In the genomic region with DNA sequence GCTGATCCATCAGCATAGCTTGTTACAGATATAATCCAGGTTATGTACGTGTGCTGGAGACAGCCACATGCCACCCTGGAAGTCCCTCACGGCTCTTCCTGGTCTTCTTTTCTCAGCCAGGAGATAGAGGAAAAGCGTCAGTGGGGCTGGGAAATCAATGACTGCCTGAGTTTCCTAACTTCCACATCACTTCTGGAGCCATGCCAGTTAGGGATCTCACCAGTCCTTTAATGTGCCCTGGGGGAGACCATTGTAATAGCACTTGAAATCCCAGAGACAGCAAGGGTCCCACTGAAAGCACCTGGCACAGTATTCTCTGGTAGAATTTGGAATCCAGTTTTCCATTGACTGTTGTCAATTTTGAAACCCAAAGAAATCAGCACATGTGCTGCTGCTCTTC, we compare ENCODE assay signal across 10 cellular contexts. TPM values are rescaled to one million over a fixed set of nuclear protein-coding genes. Genes with fewer than 3 reads are reported as not detected.
DNase-seq lines count a peak whose midpoint lies in the region; ATAC-seq, FAIRE-seq and TF ChIP-seq lines count a peak whose summit lies in the region.
"Had no signal": no experiment of that assay in that cellular context is flagged by ENCODE, and none has a peak within 500 bp of the region (broad histone marks: within the 10 kb centered on the region; RNA-seq: fewer than 3 reads in every experiment).

No MANE protein-coding gene starts in this region.

- no peaks in the 10 kb centered on the region for H3K27me3 ChIP-seq in IMR-90 (ENCODE audit: control insufficient read depth, insufficient read depth, low read length)
- H3K27me3 ChIP-seq in K562 (ENCODE audit: control insufficient read depth in 2 of 2, insufficient read depth in 2 of 2, low read length in 2 of 2): no peaks in the 10 kb centered on the region

- H3K9me3 Mint-ChIP-seq in T-helper 1 cell treated with Interleukin-12 subunit alpha and Interleukin-12 subunit beta and Interleukin-4 antibody, amounts not matched to agents 30 μg/mL and 1 μg/mL, for 36 hours: no peaks in the 10 kb centered on the region
- no peaks in the 10 kb centered on the region for H3K9me3 Mint-ChIP-seq in chondrocyte (ENCODE audit: low read depth)

- DNase-seq in T-helper 1 cell: no peak
- DNase-seq in IMR-90: no peak
- no peak for DNase-seq in K562 (ENCODE audit: extremely low read depth in 1 of 4, low spot score in 3 of 4)
- DNase-seq in activated CD8-positive, alpha-beta memory T cell treated with anti-CD3 and anti-CD28 coated beads, Interleukin-2, amount 50 U/mL, for 48 hours: no peak
- no peak for DNase-seq in chondrocyte (ENCODE audit: low spot score)
- DNase-seq: body of pancreas; stimulated activated CD4-positive, alpha-beta T cell treated with anti-CD3 and anti-CD28 coated beads, Interleukin-4, amount 100 ng/mL, for 1 hour had no signal

- no peaks in the 10 kb centered on the region for H3K9me3 ChIP-seq in IMR-90 (ENCODE audit: control insufficient read depth, insufficient read depth, low read length)
- H3K9me3 ChIP-seq in K562 (replicated peaks; ENCODE audit: control insufficient read depth, insufficient read depth, low read depth, low read length): no peaks in the 10 kb centered on the region
- H3K9me3 ChIP-seq: body of pancreas had no signal

- peak overlapping the region; percentile 96 for H2BK5ac ChIP-seq in IMR-90 (ENCODE audit: low read depth, low read length, poor library complexity, severe bottlenecking)

- H2BK20ac ChIP-seq in IMR-90 (ENCODE audit: low read depth, low read length): peak overlapping the region; percentile 70

- H2AFZ ChIP-seq in IMR-90 (replicated peaks; ENCODE audit: low read length, poor library complexity) (peak overlapping the region; percentile 76), K562 (ENCODE audit: low read depth, low read length) (peak overlapping the region; percentile 67; the same call in 1 of the 2 replicates)

- no peak for TF ChIP-seq EP300 in K562 (IDR thresholded peaks at IDR 0.05; ENCODE audit: low read length)

- FAIRE-seq in K562 (lab: Jason Lieb, UNC): no peak

- peak overlapping the region; percentile 83 to 96; a peak in 3 of 4 replicates for H4K8ac ChIP-seq in IMR-90 (ENCODE audit: low read depth in 2 of 2, low read length in 2 of 2)

- H4K5ac ChIP-seq in IMR-90 (ENCODE audit: low read depth, low read length): peak overlapping the region; percentile 49

- H3K27me3 Mint-ChIP-seq in T-helper 1 cell treated with Interleukin-12 subunit alpha and Interleukin-12 subunit beta and Interleukin-4 antibody, amounts not matched to agents 30 μg/mL and 1 μg/mL, for 36 hours (ENCODE audit: low read depth): no peaks in the 10 kb centered on the region
- H3K27me3 Mint-ChIP-seq in chondrocyte (ENCODE audit: low read depth): no peaks in the 10 kb centered on the region

- in situ Hi-C loops in IMR-90 (cut with MboI; ENCODE audit: low sequenced_read_pairs) (no loop called here), K562 (cut with MboI) (no loop called here)

- dilution Hi-C loops in IMR-90 (cut with HindIII; ENCODE audit: low sequenced_read_pairs, unreplicated experiment): no loop called here

- peak overlapping the region; percentile 89; the same call in 1 of the 3 replicates for H2BK15ac ChIP-seq in IMR-90 (ENCODE audit: low read depth, low read length)

- peak overlapping the region; percentile 14 for H2AK9ac ChIP-seq in IMR-90 (replicated peaks; ENCODE audit: low read depth, low read length, poor library complexity)

- H3K9ac ChIP-seq in IMR-90 (ENCODE audit: low read depth, low read length): no peak overlapping the region
- H3K9ac ChIP-seq in K562 (ENCODE audit: insufficient read depth in 1 of 2, low read depth in 2 of 2, low read length in 2 of 2): no peak overlapping the region; a peak in 1 of 4 replicates

- no peak overlapping the region for H3K4me2 ChIP-seq in IMR-90 (ENCODE audit: low read depth, low read length)
- H3K4me2 ChIP-seq in K562 (ENCODE audit: insufficient read depth, low read length): peak overlapping the region; percentile 89; the same call in 1 of the 2 replicates

- POLR2A ChIA-PET in IMR-90 (lab: Charles Lee; ENCODE audit: unreplicated experiment): no interaction called here
- POLR2A ChIA-PET in K562 (lab: Yijun Ruan, JAX): interaction anchor here (0.6 to 0.7 kb wide), 2 partner anchors 22 to 35 kb away, joined by 3 read pairs; no protein-coding TSS in a partner anchor

- H4K20me1 ChIP-seq in IMR-90 (ENCODE audit: insufficient read depth, low read length) (no peaks in the 10 kb centered on the region; the same call in 1 of the 2 replicates), K562 (replicated peaks; ENCODE audit: control insufficient read depth, insufficient read depth, low read length) (no peaks in the 10 kb centered on the region)

- peaks cover 17 to 51% of the 10 kb centered on the region in 2 experiments; a peak in 3 of 4 replicates for H3K79me1 ChIP-seq in IMR-90 (ENCODE audit: low read depth in 1 of 2, low read length in 2 of 2)

- H3K14ac ChIP-seq in IMR-90 (replicated peaks; ENCODE audit: low read depth, low read length): peak overlapping the region; percentile 76

- peaks cover 20% of the 10 kb centered on the region for H3K4me1 ChIP-seq in IMR-90 (ENCODE audit: control insufficient read depth, insufficient read depth, low read length)
- peaks cover 16 to 21% of the 10 kb centered on the region in 2 experiments; a peak in 4 of 5 replicates for H3K4me1 ChIP-seq in K562 (replicated peaks in 1 of 2; ENCODE audit: control insufficient read depth in 2 of 2, insufficient read depth in 2 of 2, low read length in 2 of 2)

- H3K18ac ChIP-seq in IMR-90 (ENCODE audit: low read depth, low read length): peak overlapping the region; percentile 0; the same call in 1 of the 2 replicates

- H3K27ac Mint-ChIP-seq in T-helper 1 cell treated with Interleukin-12 subunit alpha and Interleukin-12 subunit beta and Interleukin-4 antibody, amounts not matched to agents 30 μg/mL and 1 μg/mL, for 36 hours: peak overlapping the region; percentile 92
- H3K27ac Mint-ChIP-seq in chondrocyte (ENCODE audit: unreplicated experiment): no peak overlapping the region

- ATAC-seq in IMR-90 (ENCODE audit: low read depth): no peak
- no peak for ATAC-seq in K562
- ATAC-seq in HG02870 (IDR thresholded peaks at IDR 0.05; ENCODE audit: unreplicated experiment): no peak
- ATAC-seq: body of pancreas had no signal

- no peaks in the 10 kb centered on the region for H3K79me2 ChIP-seq in K562 (ENCODE audit: control insufficient read depth, insufficient read depth, low read length)

- intact Hi-C loops in IMR-90 (cut with micrococcal nuclease) (loop anchor here (10.0 kb wide), 1 partner anchor 474 kb away; a partner anchor contains a TSS), K562 (cut with micrococcal nuclease) (no loop called here)

- TF ChIP-seq CTCF in IMR-90 (conservative IDR thresholded peaks at IDR 0.05; ENCODE audit: low read depth, low read length) (no peak), K562 (IDR thresholded peaks at IDR 0.05 in 2 of 3, conservative IDR thresholded peaks at IDR 0.05 in 1 of 3; ENCODE audit: insufficient read depth in 2 of 3, low read depth in 1 of 3, low read length in 3 of 3) (0 out of 6 replicates have a peak, but pooled peaks of 1 of the 3 experiments have one; percentile 7), chondrocyte (IDR thresholded peaks at IDR 0.05) (no peak)

- H3K36me3 Mint-ChIP-seq in T-helper 1 cell treated with Interleukin-12 subunit alpha and Interleukin-12 subunit beta and Interleukin-4 antibody, amounts not matched to agents 30 μg/mL and 1 μg/mL, for 36 hours (ENCODE audit: low read depth): peaks cover 5% of the 10 kb centered on the region
- no peaks in the 10 kb centered on the region for H3K36me3 Mint-ChIP-seq in chondrocyte (ENCODE audit: low read depth)

- H3K4me3 ChIP-seq in IMR-90 (ENCODE audit: insufficient read depth, low read depth, low read length) (no peak overlapping the region), K562 (no peak overlapping the region), skin epidermis (no peak overlapping the region)
- H3K4me3 ChIP-seq: body of pancreas had no signal

- CTCF ChIA-PET in IMR-90 (lab: Yijun Ruan, JAX): no interaction called here
- CTCF ChIA-PET in K562 (lab: Yijun Ruan, JAX; ENCODE audit: low intra/inter-chr PET ratio): interaction anchor here (0.7 to 1.6 kb wide), 2 partner anchors 29 to 30 kb away, joined by 3 read pairs; a partner anchor contains a TSS

- H3K23ac ChIP-seq in IMR-90 (ENCODE audit: low read depth, low read length): peak overlapping the region; percentile 94

- peak overlapping the region; percentile 80 for H3K4me3 Mint-ChIP-seq in T-helper 1 cell treated with Interleukin-12 subunit alpha and Interleukin-12 subunit beta and Interleukin-4 antibody, amounts not matched to agents 30 μg/mL and 1 μg/mL, for 36 hours
- H3K4me3 Mint-ChIP-seq in chondrocyte (ENCODE audit: unreplicated experiment): no peak overlapping the region

- no peak for TF ChIP-seq POLR2A in IMR-90 (IDR thresholded peaks at IDR 0.05; ENCODE audit: low read depth, low read length)
- no peak for TF ChIP-seq POLR2A in K562 (conservative IDR thresholded peaks at IDR 0.05)

- H4K91ac ChIP-seq in IMR-90 (ENCODE audit: insufficient read depth, low read depth, low read length): peak overlapping the region; percentile 83; the same call in 1 of the 2 replicates

- H3K4me1 Mint-ChIP-seq in T-helper 1 cell treated with Interleukin-12 subunit alpha and Interleukin-12 subunit beta and Interleukin-4 antibody, amounts not matched to agents 30 μg/mL and 1 μg/mL, for 36 hours (ENCODE audit: low read depth): peaks cover 45% of the 10 kb centered on the region
- peaks cover 24% of the 10 kb centered on the region for H3K4me1 Mint-ChIP-seq in chondrocyte (ENCODE audit: low read depth)

- H3K4ac ChIP-seq in IMR-90 (ENCODE audit: low read depth, low read length): peak overlapping the region; percentile 88

- H3K36me3 ChIP-seq in IMR-90 (ENCODE audit: control insufficient read depth, insufficient read depth, low read length): no peaks in the 10 kb centered on the region
- no peaks in the 10 kb centered on the region; the same call in 2 of the 3 replicates for H3K36me3 ChIP-seq in K562 (ENCODE audit: control insufficient read depth, insufficient read depth, low read length)

- peak overlapping the region; percentile 93; the same call in 1 of the 2 replicates for H3K27ac ChIP-seq in IMR-90 (ENCODE audit: insufficient read depth, low read length)
- H3K27ac ChIP-seq in K562 (ENCODE audit: extremely low read depth, low read depth, low read length): no peak overlapping the region
- H3K27ac ChIP-seq in skin epidermis: peak overlapping the region in 16 of 21 experiments; percentile 77 to 98 (median 92)

- no CpG with 5 or more reads among the region's 3 CpGs for WGBS in IMR-90 (ENCODE audit: extremely low coverage in 2 of 2, insufficient read length in 1 of 2), 2 experiments
- 53% methylated on average over 2 of the region's 3 CpGs for WGBS in K562 (ENCODE audit: insufficient coverage, low coverage, missing lambda C conversion rate)

- peak overlapping the region; percentile 78 for H2BK120ac ChIP-seq in IMR-90 (ENCODE audit: low read depth, low read length)

- peak overlapping the region; percentile 88 for H2AK5ac ChIP-seq in IMR-90 (ENCODE audit: low read depth, low read length)

- H3K9me1 ChIP-seq in IMR-90 (ENCODE audit: insufficient read depth, low read length) (peaks cover 7% of the 10 kb centered on the region), K562 (ENCODE audit: control insufficient read depth, insufficient read depth, low read length) (no peaks in the 10 kb centered on the region)

- no peak overlapping the region for H3K56ac ChIP-seq in IMR-90 (ENCODE audit: extremely low read depth, insufficient read depth, low read length)

- TF ChIP-seq RAD21 in IMR-90 (IDR thresholded peaks at IDR 0.05; ENCODE audit: low read length) (no peak), K562 (CRISPR knock-in tag; conservative IDR thresholded peaks at IDR 0.05 in 1 of 2, IDR thresholded peaks at IDR 0.05 in 1 of 2) (no peak)

- no TSS peak for BruUV-seq in IMR-90 (replicated peaks; lab: Mats Ljungman, UMichigan)
- no TSS peak for BruUV-seq in K562 (replicated peaks; lab: Mats Ljungman, UMichigan)

RNA-seq across cellular contexts. Expression of a gene that starts 29.2 kb away (rescaled TPM):
- total RNA-seq in IMR-90 (2012; rRNA removed): 1.3 and 1.4 TPM in 2 replicates
- 2.5 and 3.6 TPM in 2 replicates for polyA plus RNA-seq in IMR-90 (2012; rRNA removed)
- polyA plus RNA-seq in IMR-90 (2012; cell fraction: cytosol; rRNA removed): 3.5 and 4.5 TPM in 2 replicates
- polyA plus RNA-seq in IMR-90 (2012; cell fraction: nucleus; rRNA removed; ENCODE audit: low replicate concordance): 3.9 and 4.1 TPM in 2 replicates
- 22.1 and 27.2 TPM in 2 replicates for total RNA-seq in K562 (2011; cell fraction: chromatin; rRNA removed; ENCODE audit: low replicate concordance)
- total RNA-seq in K562 (2011; cell fraction: nucleolus; rRNA removed): 17.0 and 20.7 TPM in 2 replicates
- 21.3 and 21.4 TPM in 2 replicates for total RNA-seq in K562 (2011; cell fraction: nucleoplasm; rRNA removed)
- 3.4 and 3.5 TPM in 2 replicates for total RNA-seq in K562 (2014; rRNA removed)
- total RNA-seq in K562 (2014; rRNA removed; fragmentation: Illumina TruSeq; extraction: Trizol): 2.8 and 3.4 TPM in 2 replicates
- total RNA-seq in K562 (2015; rRNA removed; fragmentation: Illumina TruSeq; extraction: Trizol): 3.4 and 3.5 TPM in 2 replicates
- 3.9 and 4.3 TPM in 2 replicates for total RNA-seq in K562 (2021)
- 2.3 and 2.7 TPM in 2 replicates for polyA plus RNA-seq in K562 (2011; rRNA removed)
- 2.6 and 3.1 TPM in 2 replicates for polyA plus RNA-seq in K562 (2011; cell fraction: cytosol; rRNA removed)
- polyA plus RNA-seq in K562 (2011; cell fraction: nucleus; rRNA removed): 6.1 and 8.3 TPM in 2 replicates
- polyA plus RNA-seq in K562 (2012): 3.4 and 6.0 TPM in 2 replicates
- 2.3 and 3.4 TPM in 2 replicates for polyA plus RNA-seq in K562 (2014; fragmentation: Illumina TruSeq; extraction: Trizol)
- 1 to 10 TPM; 2.1 to 3.5 TPM for polyA plus RNA-seq in K562 (2014; fragmentation: Nextera tagmentation; extraction: Ambion mirVana)
- polyA plus RNA-seq in K562 (2014; rRNA removed): 4.8 and 7.5 TPM in 2 replicates
- polyA minus RNA-seq in K562 (2011; rRNA and poly(A)+ RNA removed): 5.8 and 6.1 TPM in 2 replicates
- 0.48 and 1.8 TPM in 2 replicates for polyA minus RNA-seq in K562 (2011; cell fraction: cytosol; rRNA and poly(A)+ RNA removed)
- polyA minus RNA-seq in K562 (2011; cell fraction: nucleus; rRNA and poly(A)+ RNA removed): 15.4 and 18.3 TPM in 2 replicates
- total RNA-seq in chondrocyte: 1.2 to 3.5 TPM (median 1.7 TPM) in 3 replicates
